22 cellular contexts compared by ENCODE assay signal in the genomic region with DNA sequence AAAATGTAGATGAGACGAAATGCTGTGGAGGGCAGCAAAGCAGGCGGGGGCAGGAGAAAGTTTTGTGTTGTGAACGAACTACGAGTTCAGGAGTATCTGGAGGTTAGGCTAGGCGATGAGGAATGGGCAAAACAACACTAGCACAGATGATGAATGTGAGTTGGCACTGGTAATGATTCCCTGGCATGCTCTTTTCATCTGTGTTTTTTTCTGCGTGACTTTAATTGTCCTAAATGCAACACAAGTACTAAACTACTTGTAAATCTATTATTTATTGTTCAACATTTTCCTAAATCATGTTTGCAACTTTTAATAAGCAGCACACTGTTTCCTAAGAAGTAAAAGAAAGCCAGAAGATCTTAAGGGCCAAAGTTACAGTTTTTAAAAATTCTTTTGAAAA. TPM values are rescaled to one million over a fixed set of nuclear protein-coding genes. Genes with fewer than 3 reads are reported as not detected.
DNase-seq lines count a peak whose midpoint lies in the region; ATAC-seq, FAIRE-seq and TF ChIP-seq lines count a peak whose summit lies in the region.
"Had no signal": no experiment of that assay in that cellular context is flagged by ENCODE, and none has a peak within 500 bp of the region (broad histone marks: within the 10 kb centered on the region; RNA-seq: fewer than 3 reads in every experiment).

No MANE protein-coding gene starts in this region.

- H3K23ac ChIP-seq in mesendoderm (ENCODE audit: low read length): no peak overlapping the region

- no peak overlapping the region for H2BK15ac ChIP-seq in mesendoderm (replicated peaks; ENCODE audit: low read depth)

- TF ChIP-seq RAD21 in K562 (CRISPR knock-in tag; conservative IDR thresholded peaks at IDR 0.05 in 1 of 2, IDR thresholded peaks at IDR 0.05 in 1 of 2): no peak

- 25% methylated on average over 5 of the region's 6 CpGs for WGBS in K562 (ENCODE audit: insufficient coverage, low coverage, missing lambda C conversion rate)
- no CpG with 5 or more reads among the region's 6 CpGs for whole genome bisulfite sequencing in mesendoderm (ENCODE audit: extremely low coverage, insufficient coverage, low lambda C conversion rate)

- intact Hi-C loops in K562 (cut with micrococcal nuclease): no loop called here

- H3K36me3 Mint-ChIP-seq in endothelial cell (ENCODE audit: low read depth, unreplicated experiment) (no peaks in the 10 kb centered on the region), chondrocyte (ENCODE audit: low read depth) (no peaks in the 10 kb centered on the region)
- H3K36me3 Mint-ChIP-seq: CD8-positive, alpha-beta T cell had no signal

- no peak overlapping the region for H3K9ac ChIP-seq in K562 (ENCODE audit: insufficient read depth in 1 of 2, low read depth in 2 of 2, low read length in 2 of 2)
- H3K9ac ChIP-seq in mesendoderm (ENCODE audit: low read length): no peak overlapping the region
- H3K9ac ChIP-seq: BLaER1 treated with 17β-estradiol and CSF1 and Interleukin-3, amounts not matched to agents 10 nM and 100 nM had no signal

- in situ Hi-C loops in K562 (cut with MboI): no loop called here

- no peak overlapping the region for H3K56ac ChIP-seq in mesendoderm (ENCODE audit: low read length)

- H2AK5ac ChIP-seq in mesendoderm (ENCODE audit: low read length): no peak overlapping the region

- H3K4me1 ChIP-seq in K562 (replicated peaks in 1 of 2; ENCODE audit: control insufficient read depth in 2 of 2, insufficient read depth in 2 of 2, low read length in 2 of 2): no peaks in the 10 kb centered on the region
- no peaks in the 10 kb centered on the region for H3K4me1 ChIP-seq in mesendoderm (ENCODE audit: control insufficient read depth, low read depth, low read length)
- H3K4me1 ChIP-seq: A549; BE2C; BLaER1 treated with 17β-estradiol and CSF1 and Interleukin-3, amounts not matched to agents 10 nM and 100 nM; Caco-2; HAP-1 had no signal

- no peak overlapping the region for H2BK5ac ChIP-seq in mesendoderm (ENCODE audit: low read length)

- H4K8ac ChIP-seq in mesendoderm (ENCODE audit: low read depth, low read length): no peak overlapping the region

- TF ChIP-seq CTCF in K562 (IDR thresholded peaks at IDR 0.05 in 2 of 3, conservative IDR thresholded peaks at IDR 0.05 in 1 of 3; ENCODE audit: insufficient read depth in 2 of 3, low read depth in 1 of 3, low read length in 3 of 3) (no peak), endothelial cell (IDR thresholded peaks at IDR 0.05; ENCODE audit: unreplicated experiment) (no peak), chondrocyte (IDR thresholded peaks at IDR 0.05) (no peak)

- TF ChIP-seq EP300 in K562 (IDR thresholded peaks at IDR 0.05; ENCODE audit: low read length): no peak

- no peak overlapping the region for H3K27ac ChIP-seq in K562 (ENCODE audit: extremely low read depth, low read depth, low read length)
- H3K27ac ChIP-seq in mesendoderm (ENCODE audit: low read depth, low read length): no peak overlapping the region
- H3K27ac ChIP-seq: A549; BLaER1 treated with 17β-estradiol and CSF1 and Interleukin-3, amounts not matched to agents 10 nM and 100 nM had no signal

- H3K36me3 ChIP-seq in K562 (ENCODE audit: control insufficient read depth, insufficient read depth, low read length) (no peaks in the 10 kb centered on the region), mesendoderm (ENCODE audit: control insufficient read depth, insufficient read depth, low read length) (no peaks in the 10 kb centered on the region)
- H3K36me3 ChIP-seq: BE2C, HAP-1 had no signal

- ATAC-seq in K562 (no peak), GM19455 (IDR thresholded peaks at IDR 0.05; ENCODE audit: unreplicated experiment) (no peak)
- ATAC-seq: A549; CD8-positive, alpha-beta T cell; GM12878 had no signal

- H3K79me1 ChIP-seq in mesendoderm (ENCODE audit: low read length): no peaks in the 10 kb centered on the region

- H2AFZ ChIP-seq in K562 (ENCODE audit: low read depth, low read length): peak overlapping the region; percentile 29; the same call in 1 of the 2 replicates

- H2BK120ac ChIP-seq in mesendoderm (ENCODE audit: low read depth, low read length): no peak overlapping the region

- no peaks in the 10 kb centered on the region for H3K4me1 Mint-ChIP-seq in endothelial cell (ENCODE audit: unreplicated experiment)
- no peaks in the 10 kb centered on the region for H3K4me1 Mint-ChIP-seq in chondrocyte (ENCODE audit: low read depth)

- no peaks in the 10 kb centered on the region for H3K9me3 Mint-ChIP-seq in endothelial cell (ENCODE audit: unreplicated experiment)
- no peaks in the 10 kb centered on the region for H3K9me3 Mint-ChIP-seq in chondrocyte (ENCODE audit: low read depth)
- H3K9me3 Mint-ChIP-seq: CD8-positive, alpha-beta T cell had no signal

- H3K9me3 ChIP-seq in K562 (replicated peaks; ENCODE audit: control insufficient read depth, insufficient read depth, low read depth, low read length): no peaks in the 10 kb centered on the region
- H3K9me3 ChIP-seq: A549; BE2C; BLaER1 treated with 17β-estradiol and CSF1 and Interleukin-3, amounts not matched to agents 10 nM and 100 nM; Caco-2; HAP-1 had no signal

- no TSS peak for BruUV-seq in K562 (replicated peaks; lab: Mats Ljungman, UMichigan)

- no peak overlapping the region for H3K4me3 ChIP-seq in K562
- no peak overlapping the region for H3K4me3 ChIP-seq in mesendoderm (ENCODE audit: low read length)
- H3K4me3 ChIP-seq: A549; BLaER1 treated with 17β-estradiol and CSF1 and Interleukin-3, amounts not matched to agents 10 nM and 100 nM; GM12878; HAP-1 had no signal

- DNase-seq in GM19239 (ENCODE audit: insufficient read length, low spot score) (no peak), NCI-H1694 (lab: John Stamatoyannopoulos, UW) (peak; percentile 7), K562 (ENCODE audit: extremely low read depth in 1 of 4, low spot score in 3 of 4) (no peak), mesendoderm (no peak), endothelial cell (ENCODE audit: low spot score) (no peak), chondrocyte (ENCODE audit: low spot score) (no peak)
- DNase-seq: 8988T; ACHN; AML-193; BE2C; Caco-2; CD8-positive, alpha-beta T cell; DMS 273 treated with DMSO at 0.1 percent for 48 hours; DMS79; EL; GDM1; HFFc6 had no signal

- no peak overlapping the region for H3K4ac ChIP-seq in mesendoderm (ENCODE audit: low read depth, low read length)

- no peaks in the 10 kb centered on the region for H3K27me3 Mint-ChIP-seq in endothelial cell (ENCODE audit: unreplicated experiment)
- H3K27me3 Mint-ChIP-seq in chondrocyte (ENCODE audit: low read depth): peaks cover 6% of the 10 kb centered on the region

- no peak overlapping the region for H3K27ac Mint-ChIP-seq in endothelial cell (ENCODE audit: unreplicated experiment)
- no peak overlapping the region for H3K27ac Mint-ChIP-seq in chondrocyte (ENCODE audit: unreplicated experiment)
- H3K27ac Mint-ChIP-seq: CD8-positive, alpha-beta T cell; HFFc6 had no signal

- no peaks in the 10 kb centered on the region for H3K27me3 ChIP-seq in K562 (ENCODE audit: control insufficient read depth in 2 of 2, insufficient read depth in 2 of 2, low read length in 2 of 2)
- H3K27me3 ChIP-seq in mesendoderm (ENCODE audit: insufficient read depth, low read length, poor library complexity): no peaks in the 10 kb centered on the region
- H3K27me3 ChIP-seq: BLaER1 treated with 17β-estradiol and CSF1 and Interleukin-3, amounts not matched to agents 10 nM and 100 nM had no signal

- H4K20me1 ChIP-seq in K562 (replicated peaks; ENCODE audit: control insufficient read depth, insufficient read depth, low read length): no peaks in the 10 kb centered on the region

- no peaks in the 10 kb centered on the region for H3K9me1 ChIP-seq in K562 (ENCODE audit: control insufficient read depth, insufficient read depth, low read length)

- no peak overlapping the region for H4K5ac ChIP-seq in mesendoderm (ENCODE audit: low read length)

- no peak for TF ChIP-seq POLR2A in K562 (conservative IDR thresholded peaks at IDR 0.05)

- POLR2A ChIA-PET in K562 (lab: Yijun Ruan, JAX): no interaction called here

- H3K18ac ChIP-seq in mesendoderm (ENCODE audit: low read length): no peak overlapping the region

- CTCF ChIA-PET in K562 (lab: Yijun Ruan, JAX; ENCODE audit: low intra/inter-chr PET ratio): interaction anchor here (0.6 kb wide), 1 partner anchor 219 kb away, joined by 3 read pairs; no protein-coding TSS in a partner anchor

- H3K4me2 ChIP-seq in K562 (ENCODE audit: insufficient read depth, low read length) (no peak overlapping the region), mesendoderm (ENCODE audit: low read length) (no peak overlapping the region)
- H3K4me2 ChIP-seq: A549; BLaER1 treated with 17β-estradiol and CSF1 and Interleukin-3, amounts not matched to agents 10 nM and 100 nM had no signal

- no peaks in the 10 kb centered on the region for H3K79me2 ChIP-seq in K562 (ENCODE audit: control insufficient read depth, insufficient read depth, low read length)
- H3K79me2 ChIP-seq in mesendoderm (ENCODE audit: control insufficient read depth, insufficient read depth, low read length): no peaks in the 10 kb centered on the region

- FAIRE-seq in GM19239 (lab: Jason Lieb, UNC) (peak; percentile 26), K562 (lab: Jason Lieb, UNC) (no peak)
- FAIRE-seq: A549, GM12878 had no signal

- H3K4me3 Mint-ChIP-seq in endothelial cell (ENCODE audit: unreplicated experiment): no peak overlapping the region
- H3K4me3 Mint-ChIP-seq in chondrocyte (ENCODE audit: unreplicated experiment): no peak overlapping the region
- H3K4me3 Mint-ChIP-seq: CD8-positive, alpha-beta T cell; HFFc6 had no signal

TF ChIP-seq in K562, 482 proteins besides CTCF, POLR2A, EP300 and RAD21 (continues in another document):
- no peak for TF ChIP-seq STAG1 (CRISPR knock-in tag; IDR thresholded peaks at IDR 0.05; ENCODE audit: borderline replicate concordance)

RNA-seq across cellular contexts. Expression of a gene that starts 19.2 kb away (rescaled TPM):
- total RNA-seq in K562 (2011; cell fraction: chromatin; rRNA removed; ENCODE audit: low replicate concordance): 0.60 and 1.9 TPM in 2 replicates
- total RNA-seq in K562 (2011; cell fraction: nucleolus; rRNA removed): 1.2 TPM in 2 replicates
- 0.73 and 1.5 TPM in 2 replicates for total RNA-seq in K562 (2011; cell fraction: nucleoplasm; rRNA removed)
- total RNA-seq in K562 (2014; rRNA removed) (1.1 and 2.0 TPM in 2 replicates), K562 (2014; rRNA removed; fragmentation: Illumina TruSeq; extraction: Trizol) (1.2 and 1.4 TPM in 2 replicates), K562 (2015; rRNA removed; fragmentation: Illumina TruSeq; extraction: Trizol) (1.5 and 2.0 TPM in 2 replicates), K562 (2021) (0.94 and 2.1 TPM in 2 replicates), endothelial cell (ENCODE audit: unreplicated experiment) (1.8 TPM), chondrocyte (1.1 to 1.5 TPM (median 1.3 TPM) in 3 replicates)
- polyA plus RNA-seq in K562 (2011; rRNA removed) (1.5 and 3.3 TPM in 2 replicates), K562 (2014; fragmentation: Illumina TruSeq; extraction: Trizol) (1.5 TPM in 2 replicates), K562 (2014; fragmentation: Nextera tagmentation; extraction: Ambion mirVana) (1 to 10 TPM; 1.3 to 1.9 TPM), K562 (2014; rRNA removed) (1.0 and 1.1 TPM in 2 replicates)
- 0.72 and 1.5 TPM in 2 replicates for polyA plus RNA-seq in K562 (2011; cell fraction: cytosol; rRNA removed)
- 0.75 and 1.8 TPM in 2 replicates for polyA plus RNA-seq in K562 (2011; cell fraction: nucleus; rRNA removed)
- 1.2 TPM in 2 replicates for polyA plus RNA-seq in K562 (2012)
- 0.60 and 1.6 TPM in 2 replicates for polyA minus RNA-seq in K562 (2011; rRNA and poly(A)+ RNA removed)
- not detected in 2 replicates for polyA minus RNA-seq in K562 (2011; cell fraction: cytosol; rRNA and poly(A)+ RNA removed)
- 1.1 and 2.2 TPM in 2 replicates for polyA minus RNA-seq in K562 (2011; cell fraction: nucleus; rRNA and poly(A)+ RNA removed)
- polyA plus RNA-seq in mesendoderm (2013, experiment 1 of 2): 0.24 TPM
- 0.18 TPM for polyA plus RNA-seq in mesendoderm (2013, experiment 2 of 2)
